ENCODE assay signal across 21 cellular contexts in the genomic region with DNA sequence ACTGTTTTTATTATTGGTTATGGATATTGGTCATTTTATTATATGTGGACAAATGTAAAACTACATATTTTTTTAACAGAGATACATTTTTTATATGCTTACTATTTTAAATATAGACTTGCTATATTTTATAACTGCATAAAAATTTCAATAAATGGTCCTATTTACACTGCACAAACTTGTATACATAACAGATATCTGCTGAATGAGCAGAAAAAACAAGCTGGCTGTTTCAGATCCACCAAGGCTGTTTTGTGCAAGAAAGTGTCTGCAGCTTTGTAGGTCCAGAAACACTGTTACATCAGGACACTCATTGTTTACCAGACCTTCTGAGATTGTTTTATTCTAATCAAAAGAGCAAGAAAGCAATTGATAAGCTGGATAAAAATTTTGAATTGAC.
"Had no signal": no experiment of that assay in that cellular context is flagged by ENCODE, and none has a peak within 500 bp of the region (broad histone marks: within the 10 kb centered on the region; RNA-seq: fewer than 3 reads in every experiment).

No MANE protein-coding gene starts in this region.

- H3K4me1 ChIP-seq: SJSA1 had no signal

- H3K4me3 Mint-ChIP-seq: IgD-negative memory B cell had no signal

- H3K4me3 ChIP-seq: SJSA1, SK-N-MC had no signal

- H3K9me3 Mint-ChIP-seq: IgD-negative memory B cell had no signal

- H3K9me3 ChIP-seq: SJSA1 had no signal

- DNase-seq: KBM-7, NCI-H1092, NCI-H1105 treated with DMSO at 0.1 percent for 48 hours, NCI-H1417 treated with DMSO at 0.1 percent for 48 hours, NCI-H146, NCI-H1694 treated with DMSO at 0.1 percent for 48 hours, NCI-H1930, NCI-H2081, NCI-H2107, NCI-H226, NCI-H446, NCI-H510A, NCI-H524 treated with DMSO at 0.1 percent for 48 hours, NCI-H774, Right ventricle myocardium superior, RPMI8226, SIG-M5 had no signal

- H3K27me3 Mint-ChIP-seq: IgD-negative memory B cell had no signal

- H3K27ac Mint-ChIP-seq: IgD-negative memory B cell had no signal

- H3K27me3 ChIP-seq: SJSA1 had no signal

- H3K36me3 ChIP-seq: SJSA1 had no signal

- H3K27ac ChIP-seq: HL-60, SJSA1, SK-N-MC had no signal
